2 cellular contexts compared by ENCODE assay signal in the genomic region with DNA sequence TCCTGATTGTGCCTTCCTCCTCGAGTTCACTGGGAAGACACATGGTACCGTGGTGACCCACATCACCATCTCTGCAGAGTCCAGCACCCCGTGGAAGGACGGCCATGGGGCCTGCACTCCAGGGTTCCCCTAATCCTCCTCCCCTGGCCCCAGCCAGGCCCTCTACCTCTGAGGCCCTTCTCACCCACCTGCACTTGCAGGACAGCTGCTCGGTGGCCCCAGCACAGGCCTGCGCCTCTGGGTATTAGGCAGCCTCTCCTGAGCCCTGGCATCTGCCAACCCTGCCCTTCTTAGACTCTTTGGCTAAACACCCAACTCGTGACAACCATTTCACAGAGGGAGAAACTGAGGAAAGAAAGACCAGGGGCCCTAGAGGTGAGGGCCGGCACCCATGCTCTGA.
TF ChIP-seq lines count a peak whose summit lies in the region.

No MANE protein-coding gene starts in this region.

TF ChIP-seq in SK-N-SH, 30 proteins besides CTCF, POLR2A, EP300 and RAD21 (continued from another document):
- TF ChIP-seq CHD2 (IDR thresholded peaks at IDR 0.05; ENCODE audit: low read length, partially characterized antibody): no peak
- TF ChIP-seq, protein P1, sequence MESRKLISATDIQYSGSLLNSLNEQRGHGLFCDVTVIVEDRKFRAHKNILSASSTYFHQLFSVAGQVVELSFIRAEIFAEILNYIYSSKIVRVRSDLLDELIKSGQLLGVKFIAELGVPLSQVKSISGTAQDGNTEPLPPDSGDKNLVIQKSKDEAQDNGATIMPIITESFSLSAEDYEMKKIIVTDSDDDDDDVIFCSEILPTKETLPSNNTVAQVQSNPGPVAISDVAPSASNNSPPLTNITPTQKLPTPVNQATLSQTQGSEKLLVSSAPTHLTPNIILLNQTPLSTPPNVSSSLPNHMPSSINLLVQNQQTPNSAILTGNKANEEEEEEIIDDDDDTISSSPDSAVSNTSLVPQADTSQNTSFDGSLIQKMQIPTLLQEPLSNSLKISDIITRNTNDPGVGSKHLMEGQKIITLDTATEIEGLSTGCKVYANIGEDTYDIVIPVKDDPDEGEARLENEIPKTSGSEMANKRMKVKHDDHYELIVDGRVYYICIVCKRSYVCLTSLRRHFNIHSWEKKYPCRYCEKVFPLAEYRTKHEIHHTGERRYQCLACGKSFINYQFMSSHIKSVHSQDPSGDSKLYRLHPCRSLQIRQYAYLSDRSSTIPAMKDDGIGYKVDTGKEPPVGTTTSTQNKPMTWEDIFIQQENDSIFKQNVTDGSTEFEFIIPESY (IDR thresholded peaks at IDR 0.05; ENCODE audit: borderline replicate concordance, low read depth): no peak
- no peak for TF ChIP-seq YY1 (IDR thresholded peaks at IDR 0.05; ENCODE audit: low read depth)
- TF ChIP-seq RXRA (IDR thresholded peaks at IDR 0.05; ENCODE audit: borderline replicate concordance, low read depth): no peak
- TF ChIP-seq GATA2 (CRISPR knock-in tag; IDR thresholded peaks at IDR 0.05): no peak
- TF ChIP-seq ELF1 (IDR thresholded peaks at IDR 0.05): no peak
- TF ChIP-seq NRF1 (IDR thresholded peaks at IDR 0.05; ENCODE audit: low read depth, low read length): no peak
- TF ChIP-seq FOXJ3 (CRISPR knock-in tag; IDR thresholded peaks at IDR 0.05): no peak

TF ChIP-seq in SK-N-SH treated with all-trans-retinoic acid at 6 μM for 48 hours, 23 proteins besides CTCF, POLR2A, EP300 and RAD21 (continued from another document):
- TF ChIP-seq, protein P2, sequence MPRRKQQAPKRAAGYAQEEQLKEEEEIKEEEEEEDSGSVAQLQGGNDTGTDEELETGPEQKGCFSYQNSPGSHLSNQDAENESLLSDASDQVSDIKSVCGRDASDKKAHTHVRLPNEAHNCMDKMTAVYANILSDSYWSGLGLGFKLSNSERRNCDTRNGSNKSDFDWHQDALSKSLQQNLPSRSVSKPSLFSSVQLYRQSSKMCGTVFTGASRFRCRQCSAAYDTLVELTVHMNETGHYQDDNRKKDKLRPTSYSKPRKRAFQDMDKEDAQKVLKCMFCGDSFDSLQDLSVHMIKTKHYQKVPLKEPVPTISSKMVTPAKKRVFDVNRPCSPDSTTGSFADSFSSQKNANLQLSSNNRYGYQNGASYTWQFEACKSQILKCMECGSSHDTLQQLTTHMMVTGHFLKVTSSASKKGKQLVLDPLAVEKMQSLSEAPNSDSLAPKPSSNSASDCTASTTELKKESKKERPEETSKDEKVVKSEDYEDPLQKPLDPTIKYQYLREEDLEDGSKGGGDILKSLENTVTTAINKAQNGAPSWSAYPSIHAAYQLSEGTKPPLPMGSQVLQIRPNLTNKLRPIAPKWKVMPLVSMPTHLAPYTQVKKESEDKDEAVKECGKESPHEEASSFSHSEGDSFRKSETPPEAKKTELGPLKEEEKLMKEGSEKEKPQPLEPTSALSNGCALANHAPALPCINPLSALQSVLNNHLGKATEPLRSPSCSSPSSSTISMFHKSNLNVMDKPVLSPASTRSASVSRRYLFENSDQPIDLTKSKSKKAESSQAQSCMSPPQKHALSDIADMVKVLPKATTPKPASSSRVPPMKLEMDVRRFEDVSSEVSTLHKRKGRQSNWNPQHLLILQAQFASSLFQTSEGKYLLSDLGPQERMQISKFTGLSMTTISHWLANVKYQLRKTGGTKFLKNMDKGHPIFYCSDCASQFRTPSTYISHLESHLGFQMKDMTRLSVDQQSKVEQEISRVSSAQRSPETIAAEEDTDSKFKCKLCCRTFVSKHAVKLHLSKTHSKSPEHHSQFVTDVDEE (CRISPR knock-in tag; IDR thresholded peaks at IDR 0.05): no peak
- TF ChIP-seq, protein P3, sequence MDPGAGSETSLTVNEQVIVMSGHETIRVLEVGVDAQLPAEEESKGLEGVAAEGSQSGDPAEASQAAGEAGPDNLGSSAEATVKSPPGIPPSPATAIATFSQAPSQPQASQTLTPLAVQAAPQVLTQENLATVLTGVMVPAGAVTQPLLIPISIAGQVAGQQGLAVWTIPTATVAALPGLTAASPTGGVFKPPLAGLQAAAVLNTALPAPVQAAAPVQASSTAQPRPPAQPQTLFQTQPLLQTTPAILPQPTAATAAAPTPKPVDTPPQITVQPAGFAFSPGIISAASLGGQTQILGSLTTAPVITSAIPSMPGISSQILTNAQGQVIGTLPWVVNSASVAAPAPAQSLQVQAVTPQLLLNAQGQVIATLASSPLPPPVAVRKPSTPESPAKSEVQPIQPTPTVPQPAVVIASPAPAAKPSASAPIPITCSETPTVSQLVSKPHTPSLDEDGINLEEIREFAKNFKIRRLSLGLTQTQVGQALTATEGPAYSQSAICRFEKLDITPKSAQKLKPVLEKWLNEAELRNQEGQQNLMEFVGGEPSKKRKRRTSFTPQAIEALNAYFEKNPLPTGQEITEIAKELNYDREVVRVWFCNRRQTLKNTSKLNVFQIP (CRISPR knock-in tag; IDR thresholded peaks at IDR 0.05; ENCODE audit: borderline replicate concordance, low read depth): no peak
- no peak for TF ChIP-seq ZFP30 (CRISPR knock-in tag; IDR thresholded peaks at IDR 0.05)
- no peak for TF ChIP-seq ZC3H10 (CRISPR knock-in tag; IDR thresholded peaks at IDR 0.05)
- TF ChIP-seq GLIS3 (CRISPR knock-in tag; IDR thresholded peaks at IDR 0.05): no peak
- TF ChIP-seq RARB (CRISPR knock-in tag; IDR thresholded peaks at IDR 0.05): no peak
- TF ChIP-seq CSDC2 (CRISPR knock-in tag; IDR thresholded peaks at IDR 0.05): no peak
